In the genomic region with DNA sequence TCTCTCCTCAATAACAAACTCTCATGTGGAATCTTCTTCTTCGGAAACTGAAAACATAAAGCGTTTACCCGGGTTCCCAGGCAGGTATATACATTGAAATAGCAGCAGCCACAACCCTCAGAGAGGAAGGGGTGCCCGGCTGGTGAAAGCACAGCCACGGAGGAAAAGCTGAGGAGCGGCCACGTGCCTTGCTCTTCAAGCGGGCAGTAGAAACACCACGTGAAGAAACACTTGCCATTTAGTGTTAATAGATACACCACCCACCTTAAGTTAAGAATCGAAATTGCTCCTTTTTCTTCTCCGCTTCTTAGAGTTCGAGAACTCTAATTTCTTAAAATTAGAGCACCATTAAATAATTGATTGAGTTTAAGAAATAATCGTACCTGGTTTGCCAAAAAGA, we compare ENCODE assay signal across 8 cellular contexts. TPM values are rescaled to one million over a fixed set of nuclear protein-coding genes. Genes with fewer than 3 reads are reported as not detected.
DNase-seq lines count a peak whose midpoint lies in the region; ATAC-seq and TF ChIP-seq lines count a peak whose summit lies in the region.
"Had no signal": no experiment of that assay in that cellular context is flagged by ENCODE, and none has a peak within 500 bp of the region (broad histone marks: within the 10 kb centered on the region; RNA-seq: fewer than 3 reads in every experiment).

No MANE protein-coding gene starts in this region.

- H3K4me3 Mint-ChIP-seq in mesothelial cell of epicardium, result peak overlapping the region; percentile 66

- peaks cover 38% of the 10 kb centered on the region for H3K4me1 Mint-ChIP-seq in mesothelial cell of epicardium

- no peak for ATAC-seq in thoracic aorta (ENCODE audit: insufficient number of reproducible peaks, low FRiP score, low read depth)
- ATAC-seq in GM21529 (IDR thresholded peaks at IDR 0.05; ENCODE audit: unreplicated experiment), result no peak

- DNase-seq in NCI-H526 treated with DMSO at 0.1 percent for 48 hours (lab: John Stamatoyannopoulos, UW) (peak; percentile 70), mesothelial cell of epicardium (ENCODE audit: low spot score in 2 of 2, unreplicated experiment in 2 of 2) (no peak), thoracic aorta (ENCODE audit: low spot score) (no peak), NCI-H1436 treated with DMSO at 0.1 percent for 48 hours (lab: John Stamatoyannopoulos, UW) (no peak), HT-29 (ENCODE audit: low spot score) (no peak)
- DNase-seq: activated CD8-positive, alpha-beta memory T cell treated with anti-CD3 and anti-CD28 coated beads for 24 hours had no signal

- peaks cover 38% of the 10 kb centered on the region for H3K27me3 ChIP-seq in ectodermal cell (ENCODE audit: control insufficient read depth, insufficient read depth, low read length, poor library complexity, severe bottlenecking)
- H3K27me3 ChIP-seq in thoracic aorta (replicated peaks; ENCODE audit: insufficient read depth), result no peaks in the 10 kb centered on the region

- H3K27ac Mint-ChIP-seq in mesothelial cell of epicardium, result peak overlapping the region; percentile 41

- H3K27me3 Mint-ChIP-seq in mesothelial cell of epicardium (ENCODE audit: low read depth), result peaks cover 75% of the 10 kb centered on the region

- H3K4me3 ChIP-seq in ectodermal cell (ENCODE audit: insufficient read depth, low read depth, low read length) (peak overlapping the region; percentile 29), thoracic aorta (peak overlapping the region; percentile 70)

- 4 to 7% methylated on average over 11 to 12 of the region's 13 CpGs for WGBS in ectodermal cell, 2 experiments

- H3K9me3 Mint-ChIP-seq in mesothelial cell of epicardium, result peaks cover 3% of the 10 kb centered on the region

- H3K27ac ChIP-seq in ectodermal cell (ENCODE audit: insufficient read depth, low read depth, low read length, poor library complexity, severe bottlenecking) (no peak overlapping the region), thoracic aorta (peak overlapping the region; percentile 74 to 80)

- H3K9me3 ChIP-seq in ectodermal cell (ENCODE audit: control insufficient read depth, low read length) (no peaks in the 10 kb centered on the region), thoracic aorta (no peaks in the 10 kb centered on the region)

- no peaks in the 10 kb centered on the region for H3K36me3 Mint-ChIP-seq in mesothelial cell of epicardium

- H3K4me1 ChIP-seq in ectodermal cell (ENCODE audit: control insufficient read depth, insufficient read depth, low read length), result peaks cover 30% of the 10 kb centered on the region
- H3K4me1 ChIP-seq in thoracic aorta (ENCODE audit: control insufficient read depth in 1 of 2, low read depth in 2 of 2), result peaks cover 4 to 31% of the 10 kb centered on the region in 2 donors

- TF ChIP-seq CTCF in mesothelial cell of epicardium (IDR thresholded peaks at IDR 0.05; ENCODE audit: unreplicated experiment) (no peak), thoracic aorta (IDR thresholded peaks at IDR 0.05) (no peak)

- H3K36me3 ChIP-seq in ectodermal cell (ENCODE audit: control insufficient read depth, insufficient read depth, low read length) (no peaks in the 10 kb centered on the region), thoracic aorta (peaks cover 8% of the 10 kb centered on the region)

RNA-seq across cellular contexts. Expression of a gene that starts 0.3 kb away (rescaled TPM):
- 3.4 TPM for polyA plus RNA-seq in ectodermal cell (2013, experiment 1 of 4)
- 1.2 TPM for polyA plus RNA-seq in ectodermal cell (2013, experiment 2 of 4)
- polyA plus RNA-seq in ectodermal cell (2013, experiment 3 of 4), result 1.2 TPM
- polyA plus RNA-seq in ectodermal cell (2013, experiment 4 of 4), result 1.1 TPM
- total RNA-seq in mesothelial cell of epicardium, result 15.3 to 20.4 TPM (median 18.6 TPM) in 3 replicates
- total RNA-seq in thoracic aorta, result 100 to 1,000 TPM; 673 to 817 TPM
- not detected in 2 replicates for total RNA-seq in HT-29 (2014; rRNA removed; shearing (Covaris generic))

Comparison
In these comparisons a context has a peak if more than half of its experiments do, and no peak if none do; other contexts are left out.
1. RNA of a gene that starts 0.3 kb away (total RNA-seq): 673 to 817 TPM in thoracic aorta; 15.3 to 20.4 TPM in mesothelial cell of epicardium and not detected in HT-29; every median in the first group is over 10 times any median in the second.